Comparison of ENCODE assay signal across 8 cellular contexts in the genomic region with DNA sequence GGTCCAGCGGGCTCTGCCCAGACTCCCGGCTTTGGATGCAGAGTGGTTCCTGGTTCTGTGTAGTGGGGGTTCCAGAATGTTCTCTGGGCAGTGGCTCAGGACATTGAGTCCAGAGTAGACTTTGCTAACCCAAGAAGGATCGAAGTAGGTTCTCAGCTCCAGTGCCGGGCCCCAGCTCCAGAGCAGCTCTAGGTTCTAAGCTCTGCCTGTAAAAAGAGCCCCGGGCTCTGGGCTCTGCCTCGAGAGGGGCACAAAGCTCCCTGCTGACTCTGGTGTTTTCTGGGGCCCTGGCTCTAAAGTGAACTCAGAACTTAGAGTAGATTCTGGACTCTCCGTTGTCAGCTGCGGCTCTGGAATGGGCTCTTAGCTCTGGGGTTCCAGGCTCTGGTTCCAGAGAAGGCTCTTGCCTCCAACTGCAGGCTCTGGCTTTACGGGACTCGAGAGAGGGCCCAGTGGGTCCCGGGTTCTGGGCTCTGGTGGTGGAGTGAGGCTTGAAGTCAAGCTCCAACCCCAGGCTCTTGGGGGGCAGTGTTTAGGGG. TPM values are rescaled to one million over a fixed set of nuclear protein-coding genes. Genes with fewer than 3 reads are reported as not detected.
DNase-seq lines count a peak whose midpoint lies in the region; ATAC-seq and TF ChIP-seq lines count a peak whose summit lies in the region.

No MANE protein-coding gene starts in this region.

- H3K4me3 ChIP-seq in AG10803 (ENCODE audit: low read length) (peak overlapping the region; percentile 63), coronary artery (peak overlapping the region; percentile 74)

- H3K27me3 Mint-ChIP-seq in IgD-negative memory B cell (no peaks in the 10 kb centered on the region), natural killer cell (ENCODE audit: low read depth in 2 of 2) (no peaks in the 10 kb centered on the region)

- no peak for TF ChIP-seq POLR2A in GM18505 (IDR thresholded peaks at IDR 0.05; ENCODE audit: borderline replicate concordance, extremely low read depth, insufficient read depth, insufficient read length)

- DNase-seq in AG10803 (ENCODE audit: low read depth) (no peak), coronary artery (ENCODE audit: low spot score) (no peak), natural killer cell (no peak), NCI-H128 (lab: John Stamatoyannopoulos, UW; ENCODE audit: unreplicated experiment) (no peak), Kasumi-1 (lab: John Stamatoyannopoulos, UW) (no peak)

- intact Hi-C loops in natural killer cell (cut with micrococcal nuclease) = loop anchor here (1.0 to 5.0 kb wide), 4 partner anchors 17 to 236 kb away; no protein-coding TSS in a partner anchor

- H3K4me1 Mint-ChIP-seq in IgD-negative memory B cell (peaks cover 0 to 8% (median 8%) of the 10 kb centered on the region in 3 donors), natural killer cell (peaks cover 13 to 27% of the 10 kb centered on the region in 2 donors)

- H3K27ac Mint-ChIP-seq in IgD-negative memory B cell (peak overlapping the region; percentile 67 to 68 (median 67)), natural killer cell (peak overlapping the region; percentile 86 to 89)

- H3K27ac ChIP-seq in coronary artery = peak overlapping the region; percentile 38 to 74

- TF ChIP-seq CTCF in AG10803 (conservative IDR thresholded peaks at IDR 0.05; ENCODE audit: low read length) (no peak), coronary artery (IDR thresholded peaks at IDR 0.05) (no peak), natural killer cell (IDR thresholded peaks at IDR 0.05) (no peak)

- H3K4me3 Mint-ChIP-seq in IgD-negative memory B cell (peak overlapping the region; percentile 38 to 84 (median 65)), natural killer cell (no peak overlapping the region)

- no peaks in the 10 kb centered on the region for H3K36me3 Mint-ChIP-seq in IgD-negative memory B cell
- H3K36me3 Mint-ChIP-seq in natural killer cell = no peaks in the 10 kb centered on the region

- peak in 1 of 3 donors; percentile 2 for ATAC-seq in natural killer cell
- ATAC-seq in GM18505 (IDR thresholded peaks at IDR 0.05; ENCODE audit: unreplicated experiment) = no peak
- ATAC-seq in activated CD4-positive, CD25-positive, alpha-beta regulatory T cell treated with anti-CD3 and anti-CD28 coated beads, Interleukin-2, amount 50 U/mL, for 24 hours = no peak

- H3K9me3 Mint-ChIP-seq in IgD-negative memory B cell (no peaks in the 10 kb centered on the region), natural killer cell (no peaks in the 10 kb centered on the region)

RNA-seq across cellular contexts. Expression of gene WDR38, which starts 0.4 kb away (rescaled TPM):
- polyA plus RNA-seq in IgD-negative memory B cell = not detected
- not detected for total RNA-seq in natural killer cell

RNA-seq across cellular contexts. Expression of gene RPL35, which starts 8.1 kb away (rescaled TPM):
- 2,381 TPM for polyA plus RNA-seq in IgD-negative memory B cell
- 100 to 1,000 TPM; 716 to 896 (median 795) TPM for total RNA-seq in natural killer cell

RNA-seq across cellular contexts. Expression of gene ARPC5L, which starts 8.3 kb away (rescaled TPM):
- 92.7 TPM for polyA plus RNA-seq in IgD-negative memory B cell
- 100 to 1,000 TPM; 131 to 169 (median 139) TPM for total RNA-seq in natural killer cell
